ENCODE assay signal across 1 cellular context in genomic region chr19:37885392-37885791, GRCh38.
TF ChIP-seq lines count a peak whose summit lies in the region.

No MANE protein-coding gene starts in this region.

TF ChIP-seq in A549, 52 proteins besides CTCF, POLR2A, EP300 and RAD21 (continued from another document):
- TF ChIP-seq GATA3 (IDR thresholded peaks at IDR 0.05; ENCODE audit: borderline replicate concordance) (no peak), HES2 (IDR thresholded peaks at IDR 0.05) (no peak), ELK1 (IDR thresholded peaks at IDR 0.05; ENCODE audit: low read depth, low read length) (no peak), RNF2 (IDR thresholded peaks at IDR 0.05; ENCODE audit: borderline replicate concordance, low read depth) (no peak), CHD2 (IDR thresholded peaks at IDR 0.05; ENCODE audit: low read length, partially characterized antibody) (no peak), ZFP36 (IDR thresholded peaks at IDR 0.05; ENCODE audit: borderline replicate concordance, partially characterized antibody) (no peak), BCL3 (IDR thresholded peaks at IDR 0.05) (no peak), PBX3 (IDR thresholded peaks at IDR 0.05) (no peak), MAFK (IDR thresholded peaks at IDR 0.05; ENCODE audit: partially characterized antibody) (no peak)
